9 cellular contexts compared by ENCODE assay signal in genomic region chr7:150380463-150380862, GRCh38. TPM values are rescaled to one million over a fixed set of nuclear protein-coding genes. Genes with fewer than 3 reads are reported as not detected.
DNase-seq lines count a peak whose midpoint lies in the region; ATAC-seq and TF ChIP-seq lines count a peak whose summit lies in the region.
"Had no signal": no experiment of that assay in that cellular context is flagged by ENCODE, and none has a peak within 500 bp of the region (broad histone marks: within the 10 kb centered on the region; RNA-seq: fewer than 3 reads in every experiment).

No MANE protein-coding gene starts in this region.

- peak overlapping the region; percentile 87 for H3K27ac ChIP-seq in subcutaneous abdominal adipose tissue (ENCODE audit: low read depth, low read length)

- TF ChIP-seq CTCF in fibroblast of the aortic adventitia (IDR thresholded peaks at IDR 0.05; ENCODE audit: insufficient read depth, low read length), result no peak

- H3K4me1 ChIP-seq in NT2/D1 (ENCODE audit: insufficient read depth, insufficient read length), result peaks cover 25% of the 10 kb centered on the region
- H3K4me1 ChIP-seq in subcutaneous abdominal adipose tissue (ENCODE audit: control insufficient read depth in 5 of 5, insufficient read depth in 5 of 5, low read length in 5 of 5), result peaks cover 0 to 42% (median 28%) of the 10 kb centered on the region in 5 donors

- DNase-seq in activated T-cell treated with anti-CD3 and anti-CD28 coated beads, Interleukin-2, amount 50 U/mL, for 4 hours, result no peak
- no peak for DNase-seq in activated T-cell treated with anti-CD3 and anti-CD28 coated beads, Interleukin-2, amount 50 U/mL, for 48 hours
- DNase-seq in NT2/D1 (ENCODE audit: low read depth, low spot score) (no peak), fibroblast of the aortic adventitia (ENCODE audit: low read depth) (no peak), NCI-H146 treated with DMSO at 0.1 percent for 48 hours (lab: John Stamatoyannopoulos, UW; ENCODE audit: unreplicated experiment) (no peak)

- H3K9me3 Mint-ChIP-seq in activated T-cell treated with anti-CD3 and anti-CD28 coated beads, Interleukin-2, amount 50 U/mL, for 4 hours, result no peaks in the 10 kb centered on the region

- H3K36me3 ChIP-seq in NT2/D1 (ENCODE audit: insufficient read depth, insufficient read length, low read length) (peaks cover 8% of the 10 kb centered on the region), subcutaneous abdominal adipose tissue (ENCODE audit: control insufficient read depth in 5 of 5, insufficient read depth in 5 of 5, low read length in 5 of 5) (peaks cover 0 to 3% (median 0%) of the 10 kb centered on the region in 5 donors)

- no peaks in the 10 kb centered on the region for H3K27me3 Mint-ChIP-seq in activated T-cell treated with anti-CD3 and anti-CD28 coated beads, Interleukin-2, amount 50 U/mL, for 4 hours (ENCODE audit: low read depth)

- no peaks in the 10 kb centered on the region for H3K36me3 Mint-ChIP-seq in activated T-cell treated with anti-CD3 and anti-CD28 coated beads, Interleukin-2, amount 50 U/mL, for 4 hours (ENCODE audit: insufficient read depth)

- peak overlapping the region; percentile 89 for H3K4me3 Mint-ChIP-seq in activated T-cell treated with anti-CD3 and anti-CD28 coated beads, Interleukin-2, amount 50 U/mL, for 4 hours

- H3K27me3 ChIP-seq in NT2/D1 (ENCODE audit: insufficient read depth, insufficient read length), result no peaks in the 10 kb centered on the region
- H3K27me3 ChIP-seq in subcutaneous abdominal adipose tissue (ENCODE audit: control insufficient read depth in 5 of 5, insufficient read depth in 4 of 5, low read length in 5 of 5), result no peaks in the 10 kb centered on the region

- peak overlapping the region; percentile 85 for H3K4me3 ChIP-seq in NT2/D1 (ENCODE audit: insufficient read length, low read depth)
- H3K4me3 ChIP-seq in fibroblast of the aortic adventitia (ENCODE audit: low read depth, low read length), result peak overlapping the region; percentile 84
- peak overlapping the region in 4 of 5 donors; percentile 71 to 85 (median 78) for H3K4me3 ChIP-seq in subcutaneous abdominal adipose tissue (ENCODE audit: low read depth in 1 of 5, low read length in 5 of 5)

- H3K9me3 ChIP-seq in NT2/D1 (ENCODE audit: insufficient read depth, low read length) (no peaks in the 10 kb centered on the region), subcutaneous abdominal adipose tissue (ENCODE audit: control insufficient read depth in 5 of 5, low read length in 5 of 5) (no peaks in the 10 kb centered on the region)

- no peak for ATAC-seq in activated T-cell treated with anti-CD3 and anti-CD28 coated beads, Interleukin-2, amount 50 U/mL, for 4 hours
- ATAC-seq in HG03571 (IDR thresholded peaks at IDR 0.05; ENCODE audit: unreplicated experiment) (no peak), HG03469 (IDR thresholded peaks at IDR 0.05; ENCODE audit: unreplicated experiment) (no peak)

- peaks cover 38% of the 10 kb centered on the region for H3K4me1 Mint-ChIP-seq in activated T-cell treated with anti-CD3 and anti-CD28 coated beads, Interleukin-2, amount 50 U/mL, for 4 hours (ENCODE audit: low read depth)

- H3K9ac ChIP-seq in NT2/D1 (ENCODE audit: insufficient read length, low read depth) (peak overlapping the region; percentile 94), subcutaneous abdominal adipose tissue (ENCODE audit: low read length in 5 of 5) (peak overlapping the region in 1 of 5 donors; percentile 72)

RNA-seq across cellular contexts. Expression of gene ZNF775, which starts 1.3 kb away (rescaled TPM):
- total RNA-seq in activated T-cell treated with anti-CD3 and anti-CD28 coated beads, Interleukin-2, amount 50 U/mL, for 4 hours, result 1 to 10 TPM; 3.4 to 4.5 (median 4.2) TPM
- 2.8 and 4.4 TPM in 2 replicates for total RNA-seq in fibroblast of the aortic adventitia (ENCODE audit: low replicate concordance)

RNA-seq across cellular contexts. Expression of gene REPIN1, which starts 11.8 kb away (rescaled TPM):
- total RNA-seq in activated T-cell treated with anti-CD3 and anti-CD28 coated beads, Interleukin-2, amount 50 U/mL, for 4 hours, result 10 to 100 TPM; 54.7 to 68.4 (median 62.6) TPM
- total RNA-seq in fibroblast of the aortic adventitia (ENCODE audit: low replicate concordance), result 33.6 and 40.5 TPM in 2 replicates

RNA-seq across cellular contexts. Expression of gene RARRES2, which starts 39.0 kb away (rescaled TPM):
- total RNA-seq in activated T-cell treated with anti-CD3 and anti-CD28 coated beads, Interleukin-2, amount 50 U/mL, for 4 hours, result 1 to 10 TPM; 1.2 to 1.4 (median 1.3) TPM
- 1.4 and 76.1 TPM in 2 replicates for total RNA-seq in fibroblast of the aortic adventitia (ENCODE audit: low replicate concordance)

RNA-seq across cellular contexts. Expression of gene ACTR3C, which starts 57.1 kb away (rescaled TPM):
- 1 to 10 TPM; 5.1 to 7.0 (median 5.5) TPM for total RNA-seq in activated T-cell treated with anti-CD3 and anti-CD28 coated beads, Interleukin-2, amount 50 U/mL, for 4 hours
- 0.54 TPM in 1 of 2 replicates, not detected in the other for total RNA-seq in fibroblast of the aortic adventitia (ENCODE audit: low replicate concordance)
- total RNA-seq: M059J had no signal

RNA-seq across cellular contexts. Expression of gene LRRC61, which starts 57.3 kb away (rescaled TPM):
- total RNA-seq in activated T-cell treated with anti-CD3 and anti-CD28 coated beads, Interleukin-2, amount 50 U/mL, for 4 hours, result 10 to 100 TPM; 24.5 to 29.4 (median 26.1) TPM
- 0.09 and 2.2 TPM in 2 replicates for total RNA-seq in fibroblast of the aortic adventitia (ENCODE audit: low replicate concordance)
- total RNA-seq: M059J had no signal
